7 cellular contexts compared by ENCODE assay signal in genomic region chr12:63068857-63069442, GRCh38.
DNase-seq lines count a peak whose midpoint lies in the region; FAIRE-seq and TF ChIP-seq lines count a peak whose summit lies in the region.

No MANE protein-coding gene starts in this region.

- no peaks in the 10 kb centered on the region for H3K27me3 ChIP-seq in SJCRH30
- no peaks in the 10 kb centered on the region for H3K27me3 ChIP-seq in small intestine (ENCODE audit: control insufficient read depth in 2 of 2, insufficient read depth in 2 of 2, low read length in 2 of 2)

- FAIRE-seq in small intestine (lab: Jason Lieb, UNC): no peak

- H3K27ac ChIP-seq in SJCRH30: no peak overlapping the region
- H3K27ac ChIP-seq in small intestine (ENCODE audit: low read depth in 1 of 2, low read length in 1 of 2): no peak overlapping the region

- 2 to 6% (median 3%) methylated on average over 2 of the region's 2 CpGs for WGBS in small intestine, 3 donors

- H3K4me1 ChIP-seq in SJCRH30: 0 out of 2 replicates have a peak, but pooled peaks cover 3% of the 10 kb centered on the region
- H3K4me1 ChIP-seq in small intestine (ENCODE audit: control insufficient read depth in 2 of 2, insufficient read depth in 1 of 2, low read depth in 1 of 2, low read length in 1 of 2): no peaks in the 10 kb centered on the region

- H3K9me3 ChIP-seq in SJCRH30 (replicated peaks): no peaks in the 10 kb centered on the region
- H3K9me3 ChIP-seq in small intestine (ENCODE audit: control insufficient read depth, low read depth): no peaks in the 10 kb centered on the region

- H3K4me3 ChIP-seq in GM12865 (ENCODE audit: low read depth, low read length) (no peak overlapping the region), SJCRH30 (no peak overlapping the region), small intestine (ENCODE audit: low read depth in 1 of 2, low read length in 2 of 2) (no peak overlapping the region)
- H3K4me3 ChIP-seq in Jurkat, Clone E6-1 (ENCODE audit: low read length): no peak overlapping the region

- TF ChIP-seq CTCF in GM12865 (IDR thresholded peaks at IDR 0.05; ENCODE audit: insufficient read depth, low read depth, low read length, missing control alignments): peak; percentile 32

- no peaks in the 10 kb centered on the region for H3K36me3 ChIP-seq in SJCRH30
- no peaks in the 10 kb centered on the region for H3K36me3 ChIP-seq in small intestine (ENCODE audit: control insufficient read depth in 2 of 2, insufficient read depth in 2 of 2, low read length in 2 of 2)

- peak; percentile 57 for DNase-seq in GM12865 (ENCODE audit: low read depth)
- DNase-seq in Jurkat, Clone E6-1 (ENCODE audit: low read depth, low spot score): peak; percentile 55
- DNase-seq in SJCRH30: peak; percentile 16 to 67
- peak; percentile 89 for DNase-seq in fibroblast of peridontal ligament (ENCODE audit: extremely low read depth)
- peak; percentile 68 for DNase-seq in small intestine
- DNase-seq in effector CD8-positive, alpha-beta T cell (lab: John Stamatoyannopoulos, UW): no peak
- no peak for DNase-seq in activated CD4-positive, CD25-positive, alpha-beta regulatory T cell treated with anti-CD3 and anti-CD28 coated beads, Interleukin-2, amount 50 U/mL, for 72 hours

Comparison
In these comparisons a context has a peak if more than half of its experiments do, and no peak if none do; other contexts are left out.
1. DNase-seq: peak in GM12865 (single experiment), Jurkat, Clone E6-1 (single experiment), SJCRH30 (2 of 2), fibroblast of peridontal ligament (single experiment) and small intestine (single experiment); none in effector CD8-positive, alpha-beta T cell (single experiment) and activated CD4-positive, CD25-positive, alpha-beta regulatory T cell treated with anti-CD3 and anti-CD28 coated beads, Interleukin-2, amount 50 U/mL, for 72 hours (single experiment).